Comparison of ENCODE assay signal across 25 cellular contexts in genomic region chr17:11023639-11024479, GRCh38.
"Had no signal": no experiment of that assay in that cellular context is flagged by ENCODE, and none has a peak within 500 bp of the region (broad histone marks: within the 10 kb centered on the region; RNA-seq: fewer than 3 reads in every experiment).

No MANE protein-coding gene starts in this region.

- H3K36me3 ChIP-seq: brain microvascular endothelial cell, WERI-Rb-1 had no signal

- DNase-seq: activated B cell treated with CpG ODN at 0.5 μM for 24 hours; activated CD4-positive, alpha-beta T cell treated with anti-CD3 and anti-CD28 coated beads for 48 hours; activated CD4-positive, alpha-beta T cell treated with anti-CD3 and anti-CD28 coated beads, Interleukin-2, amount 50 U/mL, for 1 hour; activated CD4-positive, alpha-beta T cell treated with anti-CD3 and anti-CD28 coated beads, Interleukin-2, amount 50 U/mL, for 48 hours; activated CD8-positive, alpha-beta memory T cell treated with anti-CD3 and anti-CD28 coated beads for 24 hours; activated CD8-positive, alpha-beta T cell treated with anti-CD3 and anti-CD28 coated beads for 36 hours; activated effector memory CD4-positive, alpha-beta T cell treated with Interleukin-2 at 50 U/mL for 16 hours; activated gamma-delta T cell treated with Interleukin-2 at 50 U/mL for 16 hours; activated naive CD4-positive, alpha-beta T cell treated with anti-CD3 and anti-CD28 coated beads, Interleukin-2, amount 50 U/mL, for 16 hours; activated naive CD4-positive, alpha-beta T cell treated with Interleukin-2 at 50 U/mL for 16 hours; activated T-cell treated with anti-CD3 and anti-CD28 coated beads, Interleukin-2, amount 50 U/mL, for 4 hours; amniotic stem cell; anterior cingulate cortex; brain microvascular endothelial cell; dorsolateral prefrontal cortex; effector memory CD4-positive, alpha-beta T cell; endodermal cell; T-helper 1 cell; T-helper 17 cell; T1000; WERI-Rb-1 had no signal

- H3K4me3 ChIP-seq: coronary artery, dorsolateral prefrontal cortex had no signal

- H3K27me3 ChIP-seq: brain microvascular endothelial cell had no signal

- ATAC-seq: activated CD4-positive, CD25-positive, alpha-beta regulatory T cell treated with anti-CD3 and anti-CD28 coated beads, Interleukin-2, amount 50 U/mL, for 24 hours; activated CD8-positive, alpha-beta T cell treated with anti-CD3 and anti-CD28 coated beads for 36 hours; activated T-cell treated with anti-CD3 and anti-CD28 coated beads, Interleukin-2, amount 50 U/mL, for 4 hours; activated T-helper 17 cell treated with anti-CD3 and anti-CD28 coated beads, Interleukin-2, amount 50 U/mL, for 72 hours; esophagus mucosa; T-helper 17 cell had no signal

- H3K27ac ChIP-seq: brain microvascular endothelial cell, coronary artery, dorsolateral prefrontal cortex, WERI-Rb-1 had no signal
